In the genomic region with DNA sequence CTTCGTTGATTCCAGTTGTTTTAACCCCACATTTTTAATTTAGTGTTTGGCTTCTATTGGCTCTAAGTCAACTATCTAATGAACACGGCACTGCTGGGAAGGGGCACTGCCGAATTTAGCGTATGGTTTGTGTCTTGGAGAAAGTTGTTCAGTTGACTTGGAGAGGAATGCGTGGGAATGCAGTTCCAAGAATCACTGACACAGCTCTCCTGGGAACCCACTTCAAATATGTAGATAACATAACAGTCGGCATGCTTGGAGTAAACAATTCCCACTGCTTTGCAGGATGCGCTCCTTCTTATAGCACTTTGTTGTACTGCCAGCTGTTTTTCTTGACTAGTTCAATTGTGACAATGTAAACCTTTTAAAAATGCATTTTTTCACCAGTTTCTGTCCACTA, we compare ENCODE assay signal across 23 cellular contexts.
DNase-seq lines count a peak whose midpoint lies in the region; ATAC-seq and TF ChIP-seq lines count a peak whose summit lies in the region.
"Had no signal": no experiment of that assay in that cellular context is flagged by ENCODE, and none has a peak within 500 bp of the region (broad histone marks: within the 10 kb centered on the region; RNA-seq: fewer than 3 reads in every experiment).

No MANE protein-coding gene starts in this region.

- H3K36me3 ChIP-seq in SK-N-SH (replicated peaks in 1 of 2; ENCODE audit: control insufficient read depth in 1 of 2, insufficient read depth in 2 of 2, low read length in 1 of 2), result no peaks in the 10 kb centered on the region
- no peaks in the 10 kb centered on the region for H3K36me3 ChIP-seq in uterus
- H3K36me3 ChIP-seq: BLaER1 treated with 17β-estradiol and CSF1 and Interleukin-3, amounts not matched to agents 10 nM and 100 nM had no signal

- H3K36me3 Mint-ChIP-seq in naive thymus-derived CD8-positive, alpha-beta T cell, result no peaks in the 10 kb centered on the region
- H3K36me3 Mint-ChIP-seq: activated CD8-positive, alpha-beta memory T cell treated with anti-CD3 and anti-CD28 coated beads, Interleukin-2, amount 10 ng/mL, durations not matched to agents 7 days and 5 days had no signal

- POLR2A ChIA-PET in SK-N-SH (lab: Yijun Ruan, JAX), result no interaction called here
- POLR2A ChIA-PET in naive thymus-derived CD8-positive, alpha-beta T cell (lab: Charles Lee), result no interaction called here

- no peaks in the 10 kb centered on the region for H3F3A ChIP-seq in SK-N-SH (replicated peaks; ENCODE audit: insufficient read depth)

- intact Hi-C loops in left ventricle myocardium superior (cut with micrococcal nuclease) (no loop called here), uterus (cut with DNase I; ENCODE audit: low total_unique reads) (no loop called here)

- no peak overlapping the region for H3K4me2 ChIP-seq in SK-N-SH
- H3K4me2 ChIP-seq: BLaER1 treated with 17β-estradiol and CSF1 and Interleukin-3, amounts not matched to agents 10 nM and 100 nM; PC-9 had no signal

- ATAC-seq in SK-N-SH treated with all-trans-retinoic acid at 6 μM for 48 hours (no peak), left ventricle myocardium superior (peak; percentile 32)
- ATAC-seq in naive thymus-derived CD8-positive, alpha-beta T cell, result no peak
- ATAC-seq: activated CD8-positive, alpha-beta memory T cell treated with anti-CD3 and anti-CD28 coated beads, Interleukin-2, amount 10 ng/mL, durations not matched to agents 7 days and 5 days; GM12878 had no signal

- H3K9me3 ChIP-seq in SK-N-SH, result no peaks in the 10 kb centered on the region
- H3K9me3 ChIP-seq in uterus, result no peaks in the 10 kb centered on the region

- no peak overlapping the region for H3K27ac ChIP-seq in SK-N-SH (ENCODE audit: low read depth in 2 of 2, low read length in 1 of 2)
- peak overlapping the region; percentile 26 to 45 for H3K27ac ChIP-seq in uterus
- H3K27ac ChIP-seq: BLaER1 treated with 17β-estradiol and CSF1 and Interleukin-3, amounts not matched to agents 10 nM and 100 nM; PC-9 had no signal

- no peak for TF ChIP-seq RAD21 in SK-N-SH (IDR thresholded peaks at IDR 0.05; ENCODE audit: low read length)

- no peaks in the 10 kb centered on the region for H3K27me3 ChIP-seq in SK-N-SH (ENCODE audit: insufficient read depth)
- no peaks in the 10 kb centered on the region for H3K27me3 ChIP-seq in uterus
- H3K27me3 ChIP-seq: BLaER1 treated with 17β-estradiol and CSF1 and Interleukin-3, amounts not matched to agents 10 nM and 100 nM had no signal

- H3K27me3 Mint-ChIP-seq in naive thymus-derived CD8-positive, alpha-beta T cell, result peaks cover 0 to 17% (median 3%) of the 10 kb centered on the region in 5 donors
- H3K27me3 Mint-ChIP-seq: activated CD8-positive, alpha-beta memory T cell treated with anti-CD3 and anti-CD28 coated beads, Interleukin-2, amount 10 ng/mL, durations not matched to agents 7 days and 5 days had no signal

- H3K79me2 ChIP-seq in SK-N-SH (ENCODE audit: insufficient read depth), result no peaks in the 10 kb centered on the region

- no peak for TF ChIP-seq EP300 in SK-N-SH (IDR thresholded peaks at IDR 0.05; ENCODE audit: borderline replicate concordance in 1 of 2, low read depth in 1 of 2, low read length in 1 of 2)

- H4K20me1 ChIP-seq in SK-N-SH (ENCODE audit: insufficient read depth), result no peaks in the 10 kb centered on the region
- H4K20me1 ChIP-seq: BLaER1 treated with 17β-estradiol and CSF1 and Interleukin-3, amounts not matched to agents 10 nM and 100 nM had no signal

- no peak overlapping the region for H3K27ac Mint-ChIP-seq in naive thymus-derived CD8-positive, alpha-beta T cell
- H3K27ac Mint-ChIP-seq: activated CD8-positive, alpha-beta memory T cell treated with anti-CD3 and anti-CD28 coated beads, Interleukin-2, amount 10 ng/mL, durations not matched to agents 7 days and 5 days had no signal

- H3K4me1 ChIP-seq in SK-N-SH (ENCODE audit: control insufficient read depth in 1 of 2, insufficient read depth in 2 of 2, low read depth in 1 of 2, low read length in 1 of 2) (no peaks in the 10 kb centered on the region; a peak in 1 of 4 replicates), uterus (no peaks in the 10 kb centered on the region)
- H3K4me1 ChIP-seq: BLaER1 treated with 17β-estradiol and CSF1 and Interleukin-3, amounts not matched to agents 10 nM and 100 nM had no signal

- CTCF ChIA-PET in SK-N-SH (lab: Yijun Ruan, JAX), result interaction anchor here (0.8 kb wide), 1 partner anchor 537 kb away, joined by 3 read pairs; no protein-coding TSS in a partner anchor

- TF ChIP-seq POLR2A in uterus (IDR thresholded peaks at IDR 0.05), result no peak

- H3K4me3 ChIP-seq in SK-N-SH (ENCODE audit: low read depth in 2 of 2, low read length in 1 of 2), result no peak overlapping the region
- H3K4me3 ChIP-seq in uterus, result no peak overlapping the region
- H3K4me3 ChIP-seq: BLaER1 treated with 17β-estradiol and CSF1 and Interleukin-3, amounts not matched to agents 10 nM and 100 nM; GM12878; PC-9; skin epidermis had no signal

- H3K9me2 ChIP-seq in SK-N-SH, result no peaks in the 10 kb centered on the region

- TF ChIP-seq CTCF in SK-N-SH (IDR thresholded peaks at IDR 0.05) (no peak), uterus (IDR thresholded peaks at IDR 0.05) (no peak)

- no peak for DNase-seq in SK-N-SH
- no peak for DNase-seq in left ventricle myocardium superior
- DNase-seq in occipital lobe (lab: John Stamatoyannopoulos, UW), result peak; percentile 17
- peak in 1 of 2 donors; percentile 17 for DNase-seq in uterus
- DNase-seq in activated gamma-delta T cell (lab: John Stamatoyannopoulos, UW), result no peak
- no peak for DNase-seq in naive thymus-derived CD8-positive, alpha-beta T cell
- no peak for DNase-seq in NCI-H526 (lab: John Stamatoyannopoulos, UW)
- DNase-seq: activated CD4-positive, alpha-beta T cell treated with anti-CD3 and anti-CD28 coated beads for 1 hour; activated CD8-positive, alpha-beta memory T cell treated with anti-CD3 and anti-CD28 coated beads, Interleukin-2, amount 10 ng/mL, durations not matched to agents 7 days and 5 days; effector CD8-positive, alpha-beta T cell; GDM1; hippocampal formation; Karpas-422; kidney glomerular epithelial cell; NCI-H1092 treated with DMSO at 0.1 percent for 48 hours; NCI-H526 treated with DMSO at 0.1 percent for 48 hours; PC-9; stimulated activated CD8-positive, alpha-beta memory T cell treated with anti-CD3 and anti-CD28 coated beads, Interleukin-4, amount 100 ng/mL, for 48 hours had no signal

- no peak overlapping the region for H2AFZ ChIP-seq in SK-N-SH (ENCODE audit: low read depth)
- H2AFZ ChIP-seq: PC-9 had no signal

- H3K9ac ChIP-seq in SK-N-SH, result no peak overlapping the region
- H3K9ac ChIP-seq: BLaER1 treated with 17β-estradiol and CSF1 and Interleukin-3, amounts not matched to agents 10 nM and 100 nM had no signal

- H3K9me3 Mint-ChIP-seq in naive thymus-derived CD8-positive, alpha-beta T cell, result peaks cover 0 to 3% (median 0%) of the 10 kb centered on the region in 9 donors
- H3K9me3 Mint-ChIP-seq: central memory CD8-positive, alpha-beta T cell had no signal

- WGBS in SK-N-SH (ENCODE audit: low lambda C conversion rate), result 38% methylated on average over 7 of the region's 7 CpGs

- no peaks in the 10 kb centered on the region for H3K4me1 Mint-ChIP-seq in naive thymus-derived CD8-positive, alpha-beta T cell
- H3K4me1 Mint-ChIP-seq: activated CD8-positive, alpha-beta memory T cell treated with anti-CD3 and anti-CD28 coated beads, Interleukin-2, amount 10 ng/mL, durations not matched to agents 7 days and 5 days; central memory CD8-positive, alpha-beta T cell had no signal

- no peak overlapping the region for H3K4me3 Mint-ChIP-seq in naive thymus-derived CD8-positive, alpha-beta T cell
- H3K4me3 Mint-ChIP-seq: activated CD8-positive, alpha-beta memory T cell treated with anti-CD3 and anti-CD28 coated beads, Interleukin-2, amount 10 ng/mL, durations not matched to agents 7 days and 5 days; central memory CD8-positive, alpha-beta T cell had no signal

TF ChIP-seq in SK-N-SH treated with all-trans-retinoic acid at 6 μM for 48 hours, 23 proteins besides CTCF, POLR2A, EP300 and RAD21:
- TF ChIP-seq PPARA (CRISPR knock-in tag; IDR thresholded peaks at IDR 0.05; ENCODE audit: borderline replicate concordance) (no peak), ZFP30 (CRISPR knock-in tag; IDR thresholded peaks at IDR 0.05) (no peak), ESRRG (CRISPR knock-in tag; IDR thresholded peaks at IDR 0.05) (no peak), ISL1 (CRISPR knock-in tag; IDR thresholded peaks at IDR 0.05) (peak; percentile 54), CSDC2 (CRISPR knock-in tag; IDR thresholded peaks at IDR 0.05) (no peak)

TF ChIP-seq in SK-N-SH, 30 proteins besides CTCF, POLR2A, EP300 and RAD21 (continues in another document):
- TF ChIP-seq POLR2AphosphoS5 (IDR thresholded peaks at IDR 0.05; ENCODE audit: low read depth, low read length), result no peak
- no peak for TF ChIP-seq SMC3 (IDR thresholded peaks at IDR 0.05; ENCODE audit: low read depth, low read length)
- TF ChIP-seq RFX5 (IDR thresholded peaks at IDR 0.05; ENCODE audit: low read length), result no peak
- no peak for TF ChIP-seq MXI1 (IDR thresholded peaks at IDR 0.05; ENCODE audit: low read depth, low read length)
- TF ChIP-seq, protein P1, sequence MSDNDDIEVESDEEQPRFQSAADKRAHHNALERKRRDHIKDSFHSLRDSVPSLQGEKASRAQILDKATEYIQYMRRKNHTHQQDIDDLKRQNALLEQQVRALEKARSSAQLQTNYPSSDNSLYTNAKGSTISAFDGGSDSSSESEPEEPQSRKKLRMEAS (IDR thresholded peaks at IDR 0.05; ENCODE audit: low read depth), result no peak
- TF ChIP-seq CHD2 (IDR thresholded peaks at IDR 0.05; ENCODE audit: low read length, partially characterized antibody), result no peak
- no peak for TF ChIP-seq FOSL2 (IDR thresholded peaks at IDR 0.05; ENCODE audit: borderline replicate concordance, low read depth)
- TF ChIP-seq YY1 (IDR thresholded peaks at IDR 0.05; ENCODE audit: low read depth), result no peak
- no peak for TF ChIP-seq JUND (IDR thresholded peaks at IDR 0.05)
- no peak for TF ChIP-seq NFIC (IDR thresholded peaks at IDR 0.05; ENCODE audit: borderline replicate concordance)
- TF ChIP-seq GABPA (IDR thresholded peaks at IDR 0.05; ENCODE audit: low read depth), result no peak
- no peak for TF ChIP-seq TEAD4 (IDR thresholded peaks at IDR 0.05; ENCODE audit: borderline replicate concordance, insufficient read depth)
- no peak for TF ChIP-seq GATA2 (CRISPR knock-in tag; IDR thresholded peaks at IDR 0.05)

Comparison
In these comparisons a context has a peak if more than half of its experiments do, and no peak if none do; other contexts are left out.
1. H3K27ac ChIP-seq: peak in uterus (2 of 2); none in SK-N-SH (0 of 2).